Comparison of ENCODE assay signal across 14 cellular contexts in genomic region chr17:2223617-2223927, GRCh38.
A peak's percentile ranks its signal among the peaks of the same experiment; 100 is the strongest.
DNase-seq lines count a peak whose midpoint lies in the region; ATAC-seq, FAIRE-seq and TF ChIP-seq lines count a peak whose summit lies in the region.
"Had no signal": no experiment of that assay in that cellular context is flagged by ENCODE, and none has a peak within 500 bp of the region (broad histone marks: within the 10 kb centered on the region; RNA-seq: fewer than 3 reads in every experiment).

No MANE protein-coding gene starts in this region.

- no peak for TF ChIP-seq CTCF in GM12878 (IDR thresholded peaks at IDR 0.05 in 2 of 3, conservative IDR thresholded peaks at IDR 0.05 in 1 of 3; ENCODE audit: control insufficient read depth in 2 of 3, extremely low read depth in 1 of 3, insufficient read depth in 1 of 3, low read depth in 3 of 3, low read length in 3 of 3)
- TF ChIP-seq CTCF in mesothelial cell of epicardium (IDR thresholded peaks at IDR 0.05; ENCODE audit: unreplicated experiment) = no peak
- no peak for TF ChIP-seq CTCF in transverse colon (IDR thresholded peaks at IDR 0.05)
- no peak for TF ChIP-seq CTCF in WTC11 (IDR thresholded peaks at IDR 0.05)

- no peak for ATAC-seq in GM12878
- ATAC-seq in WTC11 = no peak

- intact Hi-C loops in activated naive CD4-positive, alpha-beta T cell treated with anti-CD3 and anti-CD28 coated beads for 36 hours (cut with micrococcal nuclease) = loop anchor here (1.0 to 2.0 kb wide), 2 partner anchors 8 to 135 kb away; no protein-coding TSS in a partner anchor
- intact Hi-C loops in GM12878 (cut with micrococcal nuclease; ENCODE audit: unreplicated experiment) = no loop called here
- intact Hi-C loops in transverse colon (cut with DNase I; ENCODE audit: low total_unique reads) = no loop called here

- POLR2A ChIA-PET in GM12878 (lab: Charles Lee) (interaction anchor here (0.7 to 4.4 kb wide), 19 partner anchors 8 to 167 kb away, joined by 3 to 22 read pairs (median 6); partner anchors contain the start of genes HIC1 and TSR1), WTC11 (lab: Charles Lee) (no interaction called here)

- no peak for TF ChIP-seq RAD21 in GM12878 (IDR thresholded peaks at IDR 0.05; ENCODE audit: insufficient read depth, low read depth, low read length)

- H3K4me1 ChIP-seq in GM12878 (ENCODE audit: control insufficient read depth, insufficient read depth, low read length) (peaks cover 25% of the 10 kb centered on the region), transverse colon (peaks cover 8 to 22% (median 13%) of the 10 kb centered on the region in 4 donors)

- no peaks in the 10 kb centered on the region for H3K9me3 Mint-ChIP-seq in activated naive CD4-positive, alpha-beta T cell treated with anti-CD3 and anti-CD28 coated beads for 36 hours
- H3K9me3 Mint-ChIP-seq in activated naive CD4-positive, alpha-beta T cell treated with anti-CD3 and anti-CD28 coated beads, Interleukin-2, amount 10 ng/mL, durations not matched to agents 7 days and 5 days = peaks cover 2% of the 10 kb centered on the region
- H3K9me3 Mint-ChIP-seq in mesothelial cell of epicardium = peaks cover 15% of the 10 kb centered on the region
- no peaks in the 10 kb centered on the region for H3K9me3 Mint-ChIP-seq in WTC11

- SMC1A ChIA-PET in GM12878 (lab: Charles Lee; ENCODE audit: uncharacterized antibody, unreplicated experiment) = interaction anchor here (0.8 to 6.6 kb wide), 31 partner anchors 8 to 168 kb away, joined by 3 to 70 read pairs (median 9); partner anchors contain the start of gene HIC1

- H3K4me3 ChIP-seq in GM12878 (0 out of 2 replicates have a peak overlapping the region, but pooled peaks have one; percentile 29), transverse colon (no peak overlapping the region)
- H3K4me3 ChIP-seq: adrenal gland, mucosa of descending colon, right lobe of liver, tibial nerve had no signal

- H2AFZ ChIP-seq in GM12878 (ENCODE audit: control insufficient read depth, low read depth, low read length) = no peak overlapping the region

- H3K9ac ChIP-seq in GM12878 (ENCODE audit: control insufficient read depth, insufficient read depth, low read length) = peak overlapping the region; percentile 59

- TF ChIP-seq POLR2A in GM12878 (IDR thresholded peaks at IDR 0.05; ENCODE audit: low read depth, low read length) = no peak
- no peak for TF ChIP-seq POLR2A in transverse colon (IDR thresholded peaks at IDR 0.05)

- H3K27me3 ChIP-seq in GM12878 (replicated peaks in 1 of 2; ENCODE audit: control insufficient read depth in 2 of 2, insufficient read depth in 2 of 2, low read length in 1 of 2) (no peaks in the 10 kb centered on the region), transverse colon (no peaks in the 10 kb centered on the region)
- H3K27me3 ChIP-seq: adrenal gland, right lobe of liver, tibial nerve had no signal

- peaks cover 6% of the 10 kb centered on the region for H3K36me3 Mint-ChIP-seq in activated naive CD4-positive, alpha-beta T cell treated with anti-CD3 and anti-CD28 coated beads for 36 hours (ENCODE audit: low read depth)
- H3K36me3 Mint-ChIP-seq in activated naive CD4-positive, alpha-beta T cell treated with anti-CD3 and anti-CD28 coated beads, Interleukin-2, amount 10 ng/mL, durations not matched to agents 7 days and 5 days = peaks cover 33% of the 10 kb centered on the region
- H3K36me3 Mint-ChIP-seq in mesothelial cell of epicardium (peaks cover 20% of the 10 kb centered on the region), WTC11 (peaks cover 9% of the 10 kb centered on the region)

- peak overlapping the region; percentile 79 for H3K27ac Mint-ChIP-seq in activated naive CD4-positive, alpha-beta T cell treated with anti-CD3 and anti-CD28 coated beads for 36 hours
- no peak overlapping the region for H3K27ac Mint-ChIP-seq in activated naive CD4-positive, alpha-beta T cell treated with anti-CD3 and anti-CD28 coated beads, Interleukin-2, amount 10 ng/mL, durations not matched to agents 7 days and 5 days
- H3K27ac Mint-ChIP-seq in mesothelial cell of epicardium (peak overlapping the region; percentile 91), WTC11 (no peak overlapping the region)

- TF ChIP-seq EP300 in GM12878 (IDR thresholded peaks at IDR 0.05; ENCODE audit: borderline replicate concordance in 1 of 2, control insufficient read depth in 1 of 2, low read depth in 2 of 2, low read length in 2 of 2) = no peak
- no peak for TF ChIP-seq EP300 in transverse colon (IDR thresholded peaks at IDR 0.05; ENCODE audit: low read depth)

- peaks cover 6% of the 10 kb centered on the region for H3K79me2 ChIP-seq in GM12878 (ENCODE audit: control insufficient read depth, insufficient read depth, low read length)

- H3K9me3 ChIP-seq in GM12878 (replicated peaks; ENCODE audit: control insufficient read depth, insufficient read depth, low read length) = no peaks in the 10 kb centered on the region
- H3K9me3 ChIP-seq in transverse colon = no peaks in the 10 kb centered on the region
- H3K9me3 ChIP-seq: adrenal gland, mucosa of descending colon, right lobe of liver, tibial nerve had no signal

- FAIRE-seq in GM12878 (lab: Jason Lieb, UNC) = no peak

- peak overlapping the region; percentile 73 for H3K4me2 ChIP-seq in GM12878 (ENCODE audit: control insufficient read depth, insufficient read depth)

- no peak for DNase-seq in activated naive CD4-positive, alpha-beta T cell treated with anti-CD3 and anti-CD28 coated beads for 36 hours
- no peak for DNase-seq in activated naive CD4-positive, alpha-beta T cell treated with anti-CD3 and anti-CD28 coated beads, Interleukin-2, amount 10 ng/mL, durations not matched to agents 7 days and 5 days
- no peak for DNase-seq in GM12878 (ENCODE audit: low read depth, low spot score)
- no peak for DNase-seq in mesothelial cell of epicardium (ENCODE audit: low spot score in 2 of 2, unreplicated experiment in 2 of 2)
- DNase-seq in transverse colon = no peak
- no peak for DNase-seq in WTC11 (ENCODE audit: low spot score)
- no peak for DNase-seq in NOMO-1 (lab: John Stamatoyannopoulos, UW; ENCODE audit: unreplicated experiment in 2 of 2)
- no peak for DNase-seq in NCI-H2107 (lab: John Stamatoyannopoulos, UW)
- DNase-seq: NCI-H2029 treated with DMSO at 0.1 percent for 48 hours; NK-92 treated with Interleukin-12 subunit alpha and Interleukin-12 subunit beta, amount 100 ng/mL, for 24 hours had no signal

- no peaks in the 10 kb centered on the region for H3K27me3 Mint-ChIP-seq in activated naive CD4-positive, alpha-beta T cell treated with anti-CD3 and anti-CD28 coated beads for 36 hours (ENCODE audit: low read depth)
- H3K27me3 Mint-ChIP-seq in activated naive CD4-positive, alpha-beta T cell treated with anti-CD3 and anti-CD28 coated beads, Interleukin-2, amount 10 ng/mL, durations not matched to agents 7 days and 5 days = no peaks in the 10 kb centered on the region
- no peaks in the 10 kb centered on the region for H3K27me3 Mint-ChIP-seq in mesothelial cell of epicardium (ENCODE audit: low read depth)
- H3K27me3 Mint-ChIP-seq in WTC11 (ENCODE audit: low read depth) = no peaks in the 10 kb centered on the region

- BruUV-seq in GM12878 (replicated peaks; lab: Mats Ljungman, UMichigan) = no TSS peak

- H3K4me1 Mint-ChIP-seq in activated naive CD4-positive, alpha-beta T cell treated with anti-CD3 and anti-CD28 coated beads for 36 hours (ENCODE audit: low read depth) = peaks cover 40% of the 10 kb centered on the region
- H3K4me1 Mint-ChIP-seq in activated naive CD4-positive, alpha-beta T cell treated with anti-CD3 and anti-CD28 coated beads, Interleukin-2, amount 10 ng/mL, durations not matched to agents 7 days and 5 days = peaks cover 45% of the 10 kb centered on the region
- H3K4me1 Mint-ChIP-seq in mesothelial cell of epicardium (peaks cover 43% of the 10 kb centered on the region), WTC11 (peaks cover 5% of the 10 kb centered on the region)

- H3K4me3 Mint-ChIP-seq in activated naive CD4-positive, alpha-beta T cell treated with anti-CD3 and anti-CD28 coated beads for 36 hours = peak overlapping the region; percentile 46
- no peak overlapping the region for H3K4me3 Mint-ChIP-seq in activated naive CD4-positive, alpha-beta T cell treated with anti-CD3 and anti-CD28 coated beads, Interleukin-2, amount 10 ng/mL, durations not matched to agents 7 days and 5 days
- H3K4me3 Mint-ChIP-seq in mesothelial cell of epicardium (no peak overlapping the region), WTC11 (no peak overlapping the region)

- in situ Hi-C loops in GM12878 (cut with MboI) = no loop called here
- in situ Hi-C loops in transverse colon (cut with MboI; ENCODE audit: low pct_ligation_motif_present in 1 of 4, low pct_unique_long_range_greater_than_20kb in 1 of 4, low sequenced_read_pairs in 3 of 4) = no loop called here

- H3K27ac ChIP-seq in GM12878 (ENCODE audit: control insufficient read depth, insufficient read depth) = peak overlapping the region; percentile 87
- peak overlapping the region; percentile 40 to 69 (median 64) for H3K27ac ChIP-seq in transverse colon

- H4K20me1 ChIP-seq in GM12878 (ENCODE audit: control insufficient read depth, insufficient read depth) = no peaks in the 10 kb centered on the region

- peaks cover 1 to 7% of the 10 kb centered on the region in 2 experiments; a peak in 3 of 4 replicates for H3K36me3 ChIP-seq in GM12878 (ENCODE audit: control insufficient read depth in 2 of 2, insufficient read depth in 2 of 2, low read length in 1 of 2)
- peaks cover 0 to 5% (median 0%) of the 10 kb centered on the region in 4 donors for H3K36me3 ChIP-seq in transverse colon
- H3K36me3 ChIP-seq: adrenal gland, right lobe of liver, tibial nerve had no signal

- CTCF ChIA-PET in activated naive CD4-positive, alpha-beta T cell treated with anti-CD3 and anti-CD28 coated beads for 36 hours (lab: Charles Lee) = interaction anchor here (0.6 to 3.0 kb wide), 12 partner anchors 9 to 165 kb away, joined by 3 to 19 read pairs (median 3); no protein-coding TSS in a partner anchor
- CTCF ChIA-PET in activated naive CD4-positive, alpha-beta T cell treated with anti-CD3 and anti-CD28 coated beads, Interleukin-2, amount 10 ng/mL, durations not matched to agents 7 days and 5 days (lab: Charles Lee) = interaction anchor here (0.8 to 1.8 kb wide), 8 partner anchors 9 to 168 kb away, joined by 3 to 6 read pairs (median 4); partner anchors contain the start of gene HIC1
- CTCF ChIA-PET in GM12878 (lab: Yijun Ruan, JAX) = interaction anchor here (0.7 to 6.3 kb wide), 26 partner anchors 9 to 169 kb away, joined by 3 to 37 read pairs (median 4); partner anchors contain the start of gene HIC1
- CTCF ChIA-PET in WTC11 (lab: Charles Lee) = interaction anchor here (1.0 to 2.6 kb wide), 5 partner anchors 8 to 169 kb away, joined by 4 to 12 read pairs (median 6); partner anchors contain the start of gene HIC1

- RAD21 ChIA-PET in GM12878 (lab: Charles Lee; ENCODE audit: unreplicated experiment) = interaction anchor here (0.9 to 5.5 kb wide), 29 partner anchors 8 to 193 kb away, joined by 3 to 50 read pairs (median 6); partner anchors contain the start of gene HIC1

TF ChIP-seq in GM12878, 131 proteins besides CTCF, POLR2A, EP300 and RAD21 (continues in another document):
- TF ChIP-seq TCF7 (IDR thresholded peaks at IDR 0.05; ENCODE audit: borderline replicate concordance) = peak; percentile 48; the same call in 1 of the 2 replicates
- no peak for TF ChIP-seq ZNF622 (IDR thresholded peaks at IDR 0.05)

TF ChIP-seq in WTC11, 78 proteins besides CTCF, POLR2A, EP300 and RAD21 (continues in another document):
- TF ChIP-seq HMGA2 (CRISPR knock-in tag; IDR thresholded peaks at IDR 0.05) = no peak

Comparison
In these comparisons a context has a peak if more than half of its experiments do, and no peak if none do; other contexts are left out.
1. H3K27ac Mint-ChIP-seq: peak in activated naive CD4-positive, alpha-beta T cell treated with anti-CD3 and anti-CD28 coated beads for 36 hours (single experiment) and mesothelial cell of epicardium (single experiment); none in activated naive CD4-positive, alpha-beta T cell treated with anti-CD3 and anti-CD28 coated beads, Interleukin-2, amount 10 ng/mL, durations not matched to agents 7 days and 5 days (single experiment) and WTC11 (single experiment).